ENCODE assay signal across 1 cellular context in the genomic region with DNA sequence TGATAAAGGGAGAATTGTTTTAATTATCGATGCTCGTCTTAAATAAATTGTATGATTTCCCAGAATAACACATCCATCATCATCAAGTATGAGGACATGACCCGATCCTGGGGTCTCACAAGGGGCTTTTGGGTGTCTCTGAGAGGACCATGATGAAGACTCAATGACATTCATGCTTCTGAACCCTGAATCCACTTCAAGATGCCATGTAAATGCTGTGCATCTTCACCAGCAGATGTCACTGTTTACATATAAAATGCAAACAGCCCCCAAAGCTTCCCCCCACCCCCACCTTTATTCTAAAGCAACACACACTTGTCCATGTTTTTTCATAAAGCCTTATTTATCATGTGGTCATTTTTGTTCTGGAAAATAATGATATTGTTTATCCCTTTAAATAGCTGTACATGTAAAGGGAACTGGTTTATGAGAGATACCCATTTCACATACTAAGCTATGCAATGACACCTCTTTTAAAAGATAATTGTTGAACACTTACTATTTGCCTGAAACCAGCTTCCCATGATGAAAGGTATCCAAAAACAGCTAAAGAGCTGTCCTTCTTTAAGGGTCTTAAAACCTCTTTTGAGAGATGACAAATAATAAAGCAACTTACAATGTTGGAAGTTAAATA.
TF ChIP-seq lines count a peak whose summit lies in the region.

No MANE protein-coding gene starts in this region.

TF ChIP-seq in WTC11, 78 proteins besides CTCF, POLR2A, EP300 and RAD21 (continued from another document):
- TF ChIP-seq ZNF671 (CRISPR knock-in tag; IDR thresholded peaks at IDR 0.05), result no peak
- TF ChIP-seq KAT7 (CRISPR knock-in tag; IDR thresholded peaks at IDR 0.05; ENCODE audit: borderline replicate concordance), result no peak
- TF ChIP-seq TP53 (CRISPR knock-in tag; IDR thresholded peaks at IDR 0.05), result no peak
- TF ChIP-seq NFATC4 (CRISPR knock-in tag; IDR thresholded peaks at IDR 0.05), result no peak
- no peak for TF ChIP-seq ZNF416 (CRISPR knock-in tag; IDR thresholded peaks at IDR 0.05)
- no peak for TF ChIP-seq ZBTB21 (CRISPR knock-in tag; IDR thresholded peaks at IDR 0.05; ENCODE audit: borderline replicate concordance)
- no peak for TF ChIP-seq ESRRA (CRISPR knock-in tag; IDR thresholded peaks at IDR 0.05; ENCODE audit: borderline replicate concordance)
- no peak for TF ChIP-seq ZNF232 (CRISPR knock-in tag; IDR thresholded peaks at IDR 0.05)
- no peak for TF ChIP-seq HMGA2 (CRISPR knock-in tag; IDR thresholded peaks at IDR 0.05)
- TF ChIP-seq ATF1 (CRISPR knock-in tag; IDR thresholded peaks at IDR 0.05), result no peak
- TF ChIP-seq, protein P1, sequence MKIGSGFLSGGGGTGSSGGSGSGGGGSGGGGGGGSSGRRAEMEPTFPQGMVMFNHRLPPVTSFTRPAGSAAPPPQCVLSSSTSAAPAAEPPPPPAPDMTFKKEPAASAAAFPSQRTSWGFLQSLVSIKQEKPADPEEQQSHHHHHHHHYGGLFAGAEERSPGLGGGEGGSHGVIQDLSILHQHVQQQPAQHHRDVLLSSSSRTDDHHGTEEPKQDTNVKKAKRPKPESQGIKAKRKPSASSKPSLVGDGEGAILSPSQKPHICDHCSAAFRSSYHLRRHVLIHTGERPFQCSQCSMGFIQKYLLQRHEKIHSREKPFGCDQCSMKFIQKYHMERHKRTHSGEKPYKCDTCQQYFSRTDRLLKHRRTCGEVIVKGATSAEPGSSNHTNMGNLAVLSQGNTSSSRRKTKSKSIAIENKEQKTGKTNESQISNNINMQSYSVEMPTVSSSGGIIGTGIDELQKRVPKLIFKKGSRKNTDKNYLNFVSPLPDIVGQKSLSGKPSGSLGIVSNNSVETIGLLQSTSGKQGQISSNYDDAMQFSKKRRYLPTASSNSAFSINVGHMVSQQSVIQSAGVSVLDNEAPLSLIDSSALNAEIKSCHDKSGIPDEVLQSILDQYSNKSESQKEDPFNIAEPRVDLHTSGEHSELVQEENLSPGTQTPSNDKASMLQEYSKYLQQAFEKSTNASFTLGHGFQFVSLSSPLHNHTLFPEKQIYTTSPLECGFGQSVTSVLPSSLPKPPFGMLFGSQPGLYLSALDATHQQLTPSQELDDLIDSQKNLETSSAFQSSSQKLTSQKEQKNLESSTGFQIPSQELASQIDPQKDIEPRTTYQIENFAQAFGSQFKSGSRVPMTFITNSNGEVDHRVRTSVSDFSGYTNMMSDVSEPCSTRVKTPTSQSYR (CRISPR knock-in tag; IDR thresholded peaks at IDR 0.05), result no peak
